ENCODE assay signal across 17 cellular contexts in the genomic region with DNA sequence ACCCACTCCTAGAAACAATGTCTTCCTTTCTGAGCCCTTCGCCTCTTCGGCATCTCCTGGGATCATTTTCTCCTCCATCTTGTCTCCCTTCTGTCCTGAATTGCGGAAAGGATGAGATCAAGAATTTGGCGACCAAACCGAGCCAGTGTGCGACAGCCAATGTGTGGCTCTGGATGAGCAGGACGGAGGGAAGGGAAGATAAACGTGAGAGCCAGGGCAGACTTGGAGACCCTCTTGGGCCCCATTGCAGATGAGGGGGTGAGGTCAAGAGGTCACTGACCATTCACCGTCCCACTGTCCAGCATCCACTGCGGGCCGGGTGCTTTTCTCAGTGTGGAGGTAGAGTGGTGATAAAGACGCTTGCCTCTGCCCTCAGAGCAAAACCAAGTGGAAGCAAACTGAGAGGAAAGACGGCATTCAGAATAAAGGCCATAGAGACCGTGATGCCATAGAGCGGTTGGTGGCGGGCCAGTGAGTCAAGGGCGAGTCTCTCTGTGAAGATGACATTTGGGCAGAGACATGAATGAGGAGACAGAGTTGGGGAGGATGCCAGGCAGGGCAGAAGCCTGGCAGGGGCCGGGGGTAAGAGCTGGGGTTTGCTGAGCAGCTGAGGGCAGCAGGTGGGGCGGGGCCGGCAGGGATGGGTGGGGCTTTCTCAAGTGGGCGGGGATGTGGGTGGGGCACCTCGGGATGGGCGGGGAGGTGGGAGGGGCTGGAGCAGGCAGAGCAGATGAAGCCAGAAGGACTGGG. TPM values are rescaled to one million over a fixed set of nuclear protein-coding genes. Genes with fewer than 3 reads are reported as not detected.
DNase-seq lines count a peak whose midpoint lies in the region; ATAC-seq, FAIRE-seq and TF ChIP-seq lines count a peak whose summit lies in the region.
"Had no signal": no experiment of that assay in that cellular context is flagged by ENCODE, and none has a peak within 500 bp of the region (broad histone marks: within the 10 kb centered on the region; RNA-seq: fewer than 3 reads in every experiment).

No MANE protein-coding gene starts in this region.

- CTCF ChIA-PET in HepG2 (lab: Yijun Ruan, JAX; ENCODE audit: low intra/inter-chr PET ratio, low total read pairs): no interaction called here

- POLR2A ChIA-PET in HepG2 (lab: Yijun Ruan, JAX): no interaction called here

- FAIRE-seq in HepG2 (lab: Jason Lieb, UNC): no peak
- FAIRE-seq: endothelial cell of umbilical vein had no signal

- intact Hi-C loops in HepG2 (cut with micrococcal nuclease; ENCODE audit: unreplicated experiment) (no loop called here), stomach (cut with DNase I; ENCODE audit: low total_unique reads) (no loop called here), cardiac septum (cut with DNase I) (no loop called here)

- H3K4me1 ChIP-seq in HepG2 (ENCODE audit: insufficient read depth, low read length) (peaks cover 15% of the 10 kb centered on the region), stomach (no peaks in the 10 kb centered on the region)
- H3K4me1 ChIP-seq: heart right ventricle, left lung had no signal

- in situ Hi-C loops in HepG2 (cut with HindIII; ENCODE audit: extremely low pct_ligation_motif_present, low pct_unique_long_range_greater_than_20kb): no loop called here

- DNase-seq in Daoy (ENCODE audit: low read depth) (peak; percentile 45), GM20000 (ENCODE audit: low spot score) (peak; percentile 46), HepG2 (ENCODE audit: low spot score) (no peak), stomach (no peak), HuH-7.5 (ENCODE audit: low spot score) (no peak), cardiac septum (ENCODE audit: low spot score) (no peak)
- DNase-seq in activated CD4-positive, CD25-positive, alpha-beta regulatory T cell treated with anti-CD3 and anti-CD28 coated beads, Interleukin-2, amount 50 U/mL, for 72 hours: no peak
- DNase-seq: activated effector memory CD4-positive, alpha-beta T cell treated with Interleukin-2 at 50 U/mL for 16 hours; GF-D8; heart right ventricle; left lung; natural killer cell; NCI-H187 treated with DMSO at 0.1 percent for 48 hours had no signal

- ATAC-seq in SK-N-SH treated with all-trans-retinoic acid at 6 μM for 48 hours (peak; percentile 60; the same call in 2 of the 3 replicates), HepG2 (no peak)
- ATAC-seq: heart right ventricle, left lung, natural killer cell had no signal

- no peak for TF ChIP-seq EP300 in HepG2 (IDR thresholded peaks at IDR 0.05; ENCODE audit: low read depth in 2 of 2, low read length in 2 of 2)
- no peak for TF ChIP-seq EP300 in HepG2 (CRISPR knock-in tag; IDR thresholded peaks at IDR 0.05; ENCODE audit: borderline replicate concordance)
- TF ChIP-seq EP300 in stomach (IDR thresholded peaks at IDR 0.05): no peak

- H3K36me3 ChIP-seq in HepG2 (replicated peaks in 1 of 2; ENCODE audit: control insufficient read depth in 1 of 2, insufficient read depth in 2 of 2, low read length in 2 of 2): no peaks in the 10 kb centered on the region
- no peaks in the 10 kb centered on the region for H3K36me3 ChIP-seq in stomach
- H3K36me3 ChIP-seq: heart right ventricle, left lung had no signal

- no peak overlapping the region for H3K9ac ChIP-seq in HepG2 (ENCODE audit: insufficient read depth, low read depth, low read length)
- H3K9ac ChIP-seq: KMS-11 had no signal

- peak overlapping the region; percentile 18 for H3K4me2 ChIP-seq in HepG2 (ENCODE audit: low read depth, low read length)
- H3K4me2 ChIP-seq: KMS-11 had no signal

- H4K20me1 ChIP-seq in HepG2 (ENCODE audit: insufficient read depth, low read length): no peaks in the 10 kb centered on the region

- H3K27me3 ChIP-seq in HepG2 (ENCODE audit: control insufficient read depth in 1 of 2, insufficient read depth in 2 of 2, low read length in 2 of 2) (peaks cover 1 to 7% of the 10 kb centered on the region in 2 experiments; a peak in 4 of 5 replicates), stomach (peaks cover 0 to 8% (median 0%) of the 10 kb centered on the region in 3 donors)
- H3K27me3 ChIP-seq: left lung had no signal

- no TSS peak for BruUV-seq in HepG2 (replicated peaks; lab: Mats Ljungman, UMichigan)

- no peak overlapping the region for H3K4me3 ChIP-seq in HepG2 (replicated peaks in 1 of 3; ENCODE audit: insufficient read depth in 1 of 3, low read depth in 2 of 3, low read length in 3 of 3)
- H3K4me3 ChIP-seq in stomach: no peak overlapping the region
- H3K4me3 ChIP-seq: heart right ventricle, left lung had no signal

- H3K79me2 ChIP-seq in HepG2 (ENCODE audit: insufficient read depth, low read length): no peaks in the 10 kb centered on the region

- no peak for TF ChIP-seq RAD21 in HepG2 (CRISPR knock-in tag; IDR thresholded peaks at IDR 0.05)

- no peak overlapping the region for H2AFZ ChIP-seq in HepG2 (ENCODE audit: low read length)

- TF ChIP-seq CTCF in GM20000 (IDR thresholded peaks at IDR 0.05; ENCODE audit: extremely low read depth, missing control alignments) (no peak), HepG2 (CRISPR knock-in tag; IDR thresholded peaks at IDR 0.05) (no peak), stomach (IDR thresholded peaks at IDR 0.05) (no peak)

- no peaks in the 10 kb centered on the region for H3K9me3 ChIP-seq in HepG2 (ENCODE audit: low read length)
- no peaks in the 10 kb centered on the region for H3K9me3 ChIP-seq in stomach
- H3K9me3 ChIP-seq: left lung had no signal

- no peak for TF ChIP-seq POLR2A in HepG2 (IDR thresholded peaks at IDR 0.05; ENCODE audit: insufficient read depth in 1 of 2, low read depth in 2 of 2, low read length in 2 of 2)
- no peak for TF ChIP-seq POLR2A in stomach (IDR thresholded peaks at IDR 0.05)

- H3K27ac ChIP-seq in HepG2 (ENCODE audit: extremely low read length, insufficient read depth, low read length): no peak overlapping the region
- no peak overlapping the region for H3K27ac ChIP-seq in stomach
- H3K27ac ChIP-seq: C4-2B, heart right ventricle, KMS-11, left lung had no signal

- 70% methylated on average over 23 of the region's 23 CpGs for WGBS in HepG2 (ENCODE audit: low lambda C conversion rate)
- WGBS in stomach, 5 donors: 76 to 86% (median 83%) methylated on average over 23 of the region's 23 CpGs

TF ChIP-seq in SK-N-SH treated with all-trans-retinoic acid at 6 μM for 48 hours, 23 proteins besides CTCF, POLR2A, EP300 and RAD21 (continues in another document):
- TF ChIP-seq ZNF8 (CRISPR knock-in tag; IDR thresholded peaks at IDR 0.05): no peak

TF ChIP-seq in HepG2, 621 proteins besides CTCF, POLR2A, EP300 and RAD21 (continues in another document):
- TF ChIP-seq HDAC2 (CRISPR knock-in tag; IDR thresholded peaks at IDR 0.05) (no peak), JUN (CRISPR knock-in tag; IDR thresholded peaks at IDR 0.05) (no peak), GABPA (IDR thresholded peaks at IDR 0.05; ENCODE audit: low read depth, low read length) (no peak), GABPA (CRISPR knock-in tag; IDR thresholded peaks at IDR 0.05; ENCODE audit: low read depth) (no peak), TAF1 (CRISPR knock-in tag; IDR thresholded peaks at IDR 0.05) (no peak)
- TF ChIP-seq, protein P1, sequence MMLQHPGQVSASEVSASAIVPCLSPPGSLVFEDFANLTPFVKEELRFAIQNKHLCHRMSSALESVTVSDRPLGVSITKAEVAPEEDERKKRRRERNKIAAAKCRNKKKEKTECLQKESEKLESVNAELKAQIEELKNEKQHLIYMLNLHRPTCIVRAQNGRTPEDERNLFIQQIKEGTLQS (CRISPR knock-in tag; IDR thresholded peaks at IDR 0.05): no peak
- TF ChIP-seq, protein P2, sequence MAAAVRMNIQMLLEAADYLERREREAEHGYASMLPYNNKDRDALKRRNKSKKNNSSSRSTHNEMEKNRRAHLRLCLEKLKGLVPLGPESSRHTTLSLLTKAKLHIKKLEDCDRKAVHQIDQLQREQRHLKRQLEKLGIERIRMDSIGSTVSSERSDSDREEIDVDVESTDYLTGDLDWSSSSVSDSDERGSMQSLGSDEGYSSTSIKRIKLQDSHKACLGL (CRISPR knock-in tag; IDR thresholded peaks at IDR 0.05): no peak
- TF ChIP-seq, protein P3, sequence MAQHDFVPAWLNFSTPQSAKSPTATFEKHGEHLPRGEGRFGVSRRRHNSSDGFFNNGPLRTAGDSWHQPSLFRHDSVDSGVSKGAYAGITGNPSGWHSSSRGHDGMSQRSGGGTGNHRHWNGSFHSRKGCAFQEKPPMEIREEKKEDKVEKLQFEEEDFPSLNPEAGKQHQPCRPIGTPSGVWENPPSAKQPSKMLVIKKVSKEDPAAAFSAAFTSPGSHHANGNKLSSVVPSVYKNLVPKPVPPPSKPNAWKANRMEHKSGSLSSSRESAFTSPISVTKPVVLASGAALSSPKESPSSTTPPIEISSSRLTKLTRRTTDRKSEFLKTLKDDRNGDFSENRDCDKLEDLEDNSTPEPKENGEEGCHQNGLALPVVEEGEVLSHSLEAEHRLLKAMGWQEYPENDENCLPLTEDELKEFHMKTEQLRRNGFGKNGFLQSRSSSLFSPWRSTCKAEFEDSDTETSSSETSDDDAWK (CRISPR knock-in tag; IDR thresholded peaks at IDR 0.05): no peak

RNA-seq across cellular contexts. Expression of a gene that starts 55.6 kb away (rescaled TPM):
- 75.4 and 93.8 TPM in 2 replicates for total RNA-seq in Daoy (2014; rRNA removed; shearing (Covaris generic))
- 182 and 269 TPM in 2 replicates for total RNA-seq in HepG2 (2016; rRNA removed; fragmentation: Illumina TruSeq; extraction: Trizol)
- total RNA-seq in HepG2 (2016; cell fraction: cytosol; rRNA removed; fragmentation: Illumina TruSeq; extraction: Trizol; ENCODE audit: low read depth): 66.8 and 71.6 TPM in 2 replicates
- 184 and 258 TPM in 2 replicates for total RNA-seq in HepG2 (2016; cell fraction: insoluble cytoplasmic fraction; rRNA removed; fragmentation: Illumina TruSeq; extraction: Trizol)
- total RNA-seq in HepG2 (2016; cell fraction: membrane; rRNA removed; fragmentation: Illumina TruSeq; extraction: Trizol): 178 and 187 TPM in 2 replicates
- total RNA-seq in HepG2 (2016; cell fraction: nucleus; rRNA removed; fragmentation: Illumina TruSeq; extraction: Trizol): 79.1 and 82.2 TPM in 2 replicates
- 35.5 and 51.6 TPM in 2 replicates for polyA plus RNA-seq in HepG2 (2011; rRNA removed)
- polyA plus RNA-seq in HepG2 (2011; cell fraction: cytosol; rRNA removed): 33.7 and 51.5 TPM in 2 replicates
- polyA plus RNA-seq in HepG2 (2011; cell fraction: nucleus; rRNA removed): 16.7 and 21.8 TPM in 2 replicates
- polyA plus RNA-seq in HepG2 (2012): 88.9 and 134 TPM in 2 replicates
- polyA plus RNA-seq in HepG2 (2016; cell fraction: cytosol; fragmentation: Illumina TruSeq; extraction: Trizol; ENCODE audit: low read depth): 103 and 113 TPM in 2 replicates
- 244 and 251 TPM in 2 replicates for polyA plus RNA-seq in HepG2 (2016; cell fraction: insoluble cytoplasmic fraction; fragmentation: Illumina TruSeq; extraction: Trizol; ENCODE audit: low read depth)
- polyA plus RNA-seq in HepG2 (2016; cell fraction: membrane; fragmentation: Illumina TruSeq; extraction: Trizol; ENCODE audit: low read depth): 158 and 166 TPM in 2 replicates
- polyA plus RNA-seq in HepG2 (2016; cell fraction: nucleus; fragmentation: Illumina TruSeq; extraction: Trizol; ENCODE audit: insufficient read depth, low read depth): 102 and 114 TPM in 2 replicates
- polyA minus RNA-seq in HepG2 (2011; rRNA and poly(A)+ RNA removed; ENCODE audit: low replicate concordance): 17.9 and 23.0 TPM in 2 replicates
- polyA minus RNA-seq in HepG2 (2011; cell fraction: cytosol; rRNA and poly(A)+ RNA removed): 25.4 and 27.8 TPM in 2 replicates
- polyA minus RNA-seq in HepG2 (2011; cell fraction: nucleus; rRNA and poly(A)+ RNA removed): 27.8 and 29.3 TPM in 2 replicates
- 100 to 1,000 TPM in 1 of 5 donors, 10 to 100 TPM in 4; 25.6 to 122 (median 45.5) TPM for total RNA-seq in stomach
- 10 to 100 TPM; 23.3 to 36.8 (median 35.3) TPM for polyA plus RNA-seq in stomach
- 130 TPM for total RNA-seq in cardiac septum

Comparison
In these comparisons a context has a peak if more than half of its experiments do, and no peak if none do; other contexts are left out.
1. DNase-seq: peak in Daoy (single experiment) and GM20000 (single experiment); none in HepG2 (single experiment), activated CD4-positive, CD25-positive, alpha-beta regulatory T cell treated with anti-CD3 and anti-CD28 coated beads, Interleukin-2, amount 50 U/mL, for 72 hours (single experiment), stomach (single experiment), HuH-7.5 (single experiment) and cardiac septum (single experiment).